In genomic region chr10:132893090-132893489, GRCh38 we compare ENCODE assay signal across 22 cellular contexts. TPM values are rescaled to one million over a fixed set of nuclear protein-coding genes. Genes with fewer than 3 reads are reported as not detected.
DNase-seq lines count a peak whose midpoint lies in the region; ATAC-seq and TF ChIP-seq lines count a peak whose summit lies in the region.
"Had no signal": no experiment of that assay in that cellular context is flagged by ENCODE, and none has a peak within 500 bp of the region (broad histone marks: within the 10 kb centered on the region; RNA-seq: fewer than 3 reads in every experiment).

No MANE protein-coding gene starts in this region.

- DNase-seq in left ventricle myocardium superior, result peak; percentile 4
- no peak for DNase-seq in right atrium auricular region (ENCODE audit: low spot score)
- no peak for DNase-seq in WTC11 (ENCODE audit: low spot score)
- DNase-seq in mesendoderm, result peak; percentile 30
- DNase-seq in upper lobe of right lung, result peak; percentile 54
- no peak for DNase-seq in middle frontal gyrus (ENCODE audit: extremely low spot score, low spot score)
- DNase-seq in activated CD8-positive, alpha-beta memory T cell treated with anti-CD3 and anti-CD28 coated beads, Interleukin-2, amount 50 U/mL, for 4 hours, result no peak
- DNase-seq in NAMALWA (ENCODE audit: low spot score), result no peak
- DNase-seq: activated CD4-positive, alpha-beta T cell treated with anti-CD3 and anti-CD28 coated beads, Interleukin-2, amount 10 ng/mL, durations not matched to agents 24 days and 14 days; CD4-positive, alpha-beta memory T cell; GM23248; hypothalamus; MM.1S; NCI-H1930; NCI-H510A treated with DMSO at 0.1 percent for 48 hours; stimulated activated CD4-positive, alpha-beta T cell treated with anti-CD3 and anti-CD28 coated beads, Interleukin-1b, Interleukin-23, amount 100 ng/mL, for 48 hours; stimulated activated naive CD8-positive, alpha-beta T cell treated with anti-CD3 and anti-CD28 coated beads, Interleukin-15, Interleukin-2, amounts not matched to agents 100 U/mL and 50 U/mL, for 24 hours; trophoblast cell had no signal

- ATAC-seq in left ventricle myocardium superior, result no peak
- ATAC-seq in WTC11, result peak; percentile 19; the same call in 1 of the 2 replicates
- peak; percentile 18 for ATAC-seq in upper lobe of right lung
- ATAC-seq: naive thymus-derived CD8-positive, alpha-beta T cell; pancreas; stimulated activated naive CD8-positive, alpha-beta T cell treated with anti-CD3 and anti-CD28 coated beads, Interleukin-15, Interleukin-2, amounts not matched to agents 100 U/mL and 50 U/mL, for 24 hours had no signal

- no peaks in the 10 kb centered on the region; the same call in 1 of the 2 replicates for H3K27me3 Mint-ChIP-seq in WTC11 (ENCODE audit: low read depth)

- H3K9me3 ChIP-seq in right atrium auricular region (no peaks in the 10 kb centered on the region), upper lobe of right lung (no peaks in the 10 kb centered on the region)
- H3K9me3 ChIP-seq: pancreas had no signal

- TF ChIP-seq CTCF in right atrium auricular region (IDR thresholded peaks at IDR 0.05) (no peak), WTC11 (IDR thresholded peaks at IDR 0.05) (no peak), upper lobe of right lung (IDR thresholded peaks at IDR 0.05) (no peak)

- intact Hi-C loops in left ventricle myocardium superior (cut with micrococcal nuclease), result no loop called here
- intact Hi-C loops in upper lobe of right lung (cut with DNase I), result no loop called here

- no peak overlapping the region for H3K9ac ChIP-seq in mesendoderm (ENCODE audit: low read length)
- H3K9ac ChIP-seq: GM23248 had no signal

- POLR2A ChIA-PET in WTC11 (lab: Charles Lee), result interaction anchor here (0.7 kb wide), 1 partner anchor 31 kb away, joined by 3 read pairs; no protein-coding TSS in a partner anchor

- no peak overlapping the region for H3K27ac ChIP-seq in right atrium auricular region
- H3K27ac ChIP-seq in mesendoderm (ENCODE audit: low read depth, low read length), result no peak overlapping the region
- no peak overlapping the region for H3K27ac ChIP-seq in upper lobe of right lung
- H3K27ac ChIP-seq: GM23248, pancreas had no signal

- H3K79me2 ChIP-seq in mesendoderm (ENCODE audit: control insufficient read depth, insufficient read depth, low read length), result no peaks in the 10 kb centered on the region

- 0 out of 2 replicates have a peak, but pooled peaks cover 3% of the 10 kb centered on the region for H3K36me3 Mint-ChIP-seq in WTC11
- H3K36me3 Mint-ChIP-seq: CD4-positive, alpha-beta memory T cell; memory B cell; naive thymus-derived CD8-positive, alpha-beta T cell had no signal

- no peak overlapping the region for H2AK5ac ChIP-seq in mesendoderm (ENCODE audit: low read length)

- H3K4me1 ChIP-seq in right atrium auricular region, result peaks cover 0 to 9% of the 10 kb centered on the region in 2 donors
- H3K4me1 ChIP-seq in mesendoderm (ENCODE audit: control insufficient read depth, low read depth, low read length), result no peaks in the 10 kb centered on the region
- no peaks in the 10 kb centered on the region for H3K4me1 ChIP-seq in upper lobe of right lung
- H3K4me1 ChIP-seq: pancreas had no signal

- no peaks in the 10 kb centered on the region for H3K79me1 ChIP-seq in mesendoderm (ENCODE audit: low read length)

- H3K27ac Mint-ChIP-seq in WTC11, result no peak overlapping the region
- H3K27ac Mint-ChIP-seq: activated CD4-positive, alpha-beta T cell treated with anti-CD3 and anti-CD28 coated beads, Interleukin-2, amount 10 ng/mL, durations not matched to agents 24 days and 14 days; activated T-helper 2 cell treated with anti-CD3 and anti-CD28 coated beads, Interferon-gamma antibody, Interleukin-2, Interleukin-4, amounts not matched to agents 10 μg/mL and 5 μg/mL and 100 μg/mL, durations not matched to agents 14 hours and 24 hours and 36 hours; CD4-positive, alpha-beta memory T cell; memory B cell had no signal

- H3K4me1 Mint-ChIP-seq in WTC11, result peaks cover 46% of the 10 kb centered on the region
- H3K4me1 Mint-ChIP-seq: activated CD4-positive, alpha-beta T cell treated with anti-CD3 and anti-CD28 coated beads, Interleukin-2, amount 10 ng/mL, durations not matched to agents 24 days and 14 days; CD4-positive, alpha-beta memory T cell; memory B cell had no signal

- CTCF ChIA-PET in WTC11 (lab: Charles Lee), result interaction anchor here (0.5 to 1.4 kb wide), 5 partner anchors 14 to 238 kb away, joined by 3 to 6 read pairs (median 3); no protein-coding TSS in a partner anchor

- H3K4ac ChIP-seq in mesendoderm (ENCODE audit: low read depth, low read length), result no peak overlapping the region

- no peak overlapping the region for H3K4me3 Mint-ChIP-seq in WTC11
- H3K4me3 Mint-ChIP-seq: activated CD4-positive, alpha-beta T cell treated with anti-CD3 and anti-CD28 coated beads, Interleukin-2, amount 10 ng/mL, durations not matched to agents 24 days and 14 days; CD4-positive, alpha-beta memory T cell; memory B cell had no signal

- H3K4me2 ChIP-seq in mesendoderm (ENCODE audit: low read length), result no peak overlapping the region

- H4K5ac ChIP-seq in mesendoderm (ENCODE audit: low read length), result no peak overlapping the region

- no peak overlapping the region for H3K18ac ChIP-seq in mesendoderm (ENCODE audit: low read length)

- H3K23ac ChIP-seq in mesendoderm (ENCODE audit: low read length), result no peak overlapping the region

- peaks cover 8% of the 10 kb centered on the region for H3K9me3 Mint-ChIP-seq in WTC11
- H3K9me3 Mint-ChIP-seq: activated CD4-positive, alpha-beta T cell treated with anti-CD3 and anti-CD28 coated beads, Interleukin-2, amount 10 ng/mL, durations not matched to agents 24 days and 14 days; activated T-helper 2 cell treated with anti-CD3 and anti-CD28 coated beads, Interferon-gamma antibody, Interleukin-2, Interleukin-4, amounts not matched to agents 10 μg/mL and 5 μg/mL and 100 μg/mL, durations not matched to agents 14 hours and 24 hours and 36 hours; CD4-positive, alpha-beta memory T cell; memory B cell; naive thymus-derived CD8-positive, alpha-beta T cell had no signal

- H2BK5ac ChIP-seq in mesendoderm (ENCODE audit: low read length), result no peak overlapping the region

- H2BK15ac ChIP-seq in mesendoderm (replicated peaks; ENCODE audit: low read depth), result no peak overlapping the region

- H3K4me3 ChIP-seq in right atrium auricular region (no peak overlapping the region), mesendoderm (ENCODE audit: low read length) (no peak overlapping the region), upper lobe of right lung (no peak overlapping the region)
- H3K4me3 ChIP-seq: GM23248, pancreas had no signal

- WGBS in mesendoderm (ENCODE audit: extremely low coverage, insufficient coverage, low lambda C conversion rate), result no CpG with 5 or more reads among the region's 9 CpGs

- H4K8ac ChIP-seq in mesendoderm (ENCODE audit: low read depth, low read length), result no peak overlapping the region

- H3K27me3 ChIP-seq in right atrium auricular region (no peaks in the 10 kb centered on the region), mesendoderm (ENCODE audit: insufficient read depth, low read length, poor library complexity) (no peaks in the 10 kb centered on the region), upper lobe of right lung (peaks cover 36% of the 10 kb centered on the region)

- H3K56ac ChIP-seq in mesendoderm (ENCODE audit: low read length), result no peak overlapping the region

- no peaks in the 10 kb centered on the region for H3K36me3 ChIP-seq in right atrium auricular region
- no peaks in the 10 kb centered on the region for H3K36me3 ChIP-seq in mesendoderm (ENCODE audit: control insufficient read depth, insufficient read depth, low read length)
- no peaks in the 10 kb centered on the region for H3K36me3 ChIP-seq in upper lobe of right lung
- H3K36me3 ChIP-seq: pancreas had no signal

- H2BK120ac ChIP-seq in mesendoderm (ENCODE audit: low read depth, low read length), result no peak overlapping the region

TF ChIP-seq in WTC11, 78 proteins besides CTCF, POLR2A, EP300 and RAD21:
- TF ChIP-seq MXD4 (CRISPR knock-in tag; IDR thresholded peaks at IDR 0.05; ENCODE audit: borderline replicate concordance) (no peak), HMGXB4 (CRISPR knock-in tag; IDR thresholded peaks at IDR 0.05) (no peak), SOX15 (CRISPR knock-in tag; IDR thresholded peaks at IDR 0.05) (no peak)

RNA-seq across cellular contexts. Expression of gene CFAP46, which starts 49.3 kb away (rescaled TPM):
- 1.5 TPM for total RNA-seq in left ventricle myocardium superior
- total RNA-seq in right atrium auricular region, result 1 to 10 TPM in 1 of 2 donors, under 1 TPM in 1; 0.35 to 1.5 TPM
- 2.9 to 3.4 TPM (median 3.3 TPM) in 3 replicates for total RNA-seq in WTC11 (2021)
- 1.6 TPM for polyA plus RNA-seq in mesendoderm (2013, experiment 1 of 2)
- 1.2 TPM for polyA plus RNA-seq in mesendoderm (2013, experiment 2 of 2)
- total RNA-seq in upper lobe of right lung, result 0.52 TPM
- total RNA-seq: activated CD4-positive, alpha-beta T cell treated with anti-CD3 and anti-CD28 coated beads, Interleukin-2, amount 10 ng/mL, durations not matched to agents 24 days and 14 days; activated T-helper 2 cell treated with anti-CD3 and anti-CD28 coated beads, Interferon-gamma antibody, Interleukin-2, Interleukin-4, amounts not matched to agents 10 μg/mL and 5 μg/mL and 100 μg/mL, durations not matched to agents 14 hours and 24 hours and 36 hours; CD4-positive, alpha-beta memory T cell; naive thymus-derived CD8-positive, alpha-beta T cell had no signal
- polyA plus RNA-seq: CD4-positive, alpha-beta memory T cell; naive thymus-derived CD8-positive, alpha-beta T cell had no signal

Comparison
In these comparisons a context has a peak if more than half of its experiments do, and no peak if none do; other contexts are left out.
1. DNase-seq: peak in left ventricle myocardium superior (single experiment), mesendoderm (single experiment) and upper lobe of right lung (single experiment); none in right atrium auricular region (single experiment), WTC11 (single experiment), middle frontal gyrus (single experiment), activated CD8-positive, alpha-beta memory T cell treated with anti-CD3 and anti-CD28 coated beads, Interleukin-2, amount 50 U/mL, for 4 hours (single experiment) and NAMALWA (single experiment).